Comparison of ENCODE assay signal across 1 cellular context in genomic region chr5:55306641-55307382, GRCh38.
TF ChIP-seq lines count a peak whose summit lies in the region.

No MANE protein-coding gene starts in this region.

TF ChIP-seq in SK-N-SH treated with all-trans-retinoic acid at 6 μM for 48 hours, 23 proteins besides CTCF, POLR2A, EP300 and RAD21 (continued from another document):
- TF ChIP-seq, protein P1, sequence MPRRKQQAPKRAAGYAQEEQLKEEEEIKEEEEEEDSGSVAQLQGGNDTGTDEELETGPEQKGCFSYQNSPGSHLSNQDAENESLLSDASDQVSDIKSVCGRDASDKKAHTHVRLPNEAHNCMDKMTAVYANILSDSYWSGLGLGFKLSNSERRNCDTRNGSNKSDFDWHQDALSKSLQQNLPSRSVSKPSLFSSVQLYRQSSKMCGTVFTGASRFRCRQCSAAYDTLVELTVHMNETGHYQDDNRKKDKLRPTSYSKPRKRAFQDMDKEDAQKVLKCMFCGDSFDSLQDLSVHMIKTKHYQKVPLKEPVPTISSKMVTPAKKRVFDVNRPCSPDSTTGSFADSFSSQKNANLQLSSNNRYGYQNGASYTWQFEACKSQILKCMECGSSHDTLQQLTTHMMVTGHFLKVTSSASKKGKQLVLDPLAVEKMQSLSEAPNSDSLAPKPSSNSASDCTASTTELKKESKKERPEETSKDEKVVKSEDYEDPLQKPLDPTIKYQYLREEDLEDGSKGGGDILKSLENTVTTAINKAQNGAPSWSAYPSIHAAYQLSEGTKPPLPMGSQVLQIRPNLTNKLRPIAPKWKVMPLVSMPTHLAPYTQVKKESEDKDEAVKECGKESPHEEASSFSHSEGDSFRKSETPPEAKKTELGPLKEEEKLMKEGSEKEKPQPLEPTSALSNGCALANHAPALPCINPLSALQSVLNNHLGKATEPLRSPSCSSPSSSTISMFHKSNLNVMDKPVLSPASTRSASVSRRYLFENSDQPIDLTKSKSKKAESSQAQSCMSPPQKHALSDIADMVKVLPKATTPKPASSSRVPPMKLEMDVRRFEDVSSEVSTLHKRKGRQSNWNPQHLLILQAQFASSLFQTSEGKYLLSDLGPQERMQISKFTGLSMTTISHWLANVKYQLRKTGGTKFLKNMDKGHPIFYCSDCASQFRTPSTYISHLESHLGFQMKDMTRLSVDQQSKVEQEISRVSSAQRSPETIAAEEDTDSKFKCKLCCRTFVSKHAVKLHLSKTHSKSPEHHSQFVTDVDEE (CRISPR knock-in tag; IDR thresholded peaks at IDR 0.05): no peak
- TF ChIP-seq GLIS3 (CRISPR knock-in tag; IDR thresholded peaks at IDR 0.05) (no peak), ARNTL (CRISPR knock-in tag; IDR thresholded peaks at IDR 0.05; ENCODE audit: borderline replicate concordance, low read depth) (no peak), ISL1 (CRISPR knock-in tag; IDR thresholded peaks at IDR 0.05) (no peak), SNAI2 (CRISPR knock-in tag; IDR thresholded peaks at IDR 0.05) (no peak), ZNF565 (CRISPR knock-in tag; conservative IDR thresholded peaks at IDR 0.05; ENCODE audit: low read depth) (no peak)
- TF ChIP-seq, protein P2, sequence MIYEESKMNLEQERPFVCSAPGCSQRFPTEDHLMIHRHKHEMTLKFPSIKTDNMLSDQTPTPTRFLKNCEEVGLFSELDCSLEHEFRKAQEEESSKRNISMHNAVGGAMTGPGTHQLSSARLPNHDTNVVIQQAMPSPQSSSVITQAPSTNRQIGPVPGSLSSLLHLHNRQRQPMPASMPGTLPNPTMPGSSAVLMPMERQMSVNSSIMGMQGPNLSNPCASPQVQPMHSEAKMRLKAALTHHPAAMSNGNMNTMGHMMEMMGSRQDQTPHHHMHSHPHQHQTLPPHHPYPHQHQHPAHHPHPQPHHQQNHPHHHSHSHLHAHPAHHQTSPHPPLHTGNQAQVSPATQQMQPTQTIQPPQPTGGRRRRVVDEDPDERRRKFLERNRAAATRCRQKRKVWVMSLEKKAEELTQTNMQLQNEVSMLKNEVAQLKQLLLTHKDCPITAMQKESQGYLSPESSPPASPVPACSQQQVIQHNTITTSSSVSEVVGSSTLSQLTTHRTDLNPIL (CRISPR knock-in tag; IDR thresholded peaks at IDR 0.05; ENCODE audit: low read depth): no peak
- TF ChIP-seq, protein P3, sequence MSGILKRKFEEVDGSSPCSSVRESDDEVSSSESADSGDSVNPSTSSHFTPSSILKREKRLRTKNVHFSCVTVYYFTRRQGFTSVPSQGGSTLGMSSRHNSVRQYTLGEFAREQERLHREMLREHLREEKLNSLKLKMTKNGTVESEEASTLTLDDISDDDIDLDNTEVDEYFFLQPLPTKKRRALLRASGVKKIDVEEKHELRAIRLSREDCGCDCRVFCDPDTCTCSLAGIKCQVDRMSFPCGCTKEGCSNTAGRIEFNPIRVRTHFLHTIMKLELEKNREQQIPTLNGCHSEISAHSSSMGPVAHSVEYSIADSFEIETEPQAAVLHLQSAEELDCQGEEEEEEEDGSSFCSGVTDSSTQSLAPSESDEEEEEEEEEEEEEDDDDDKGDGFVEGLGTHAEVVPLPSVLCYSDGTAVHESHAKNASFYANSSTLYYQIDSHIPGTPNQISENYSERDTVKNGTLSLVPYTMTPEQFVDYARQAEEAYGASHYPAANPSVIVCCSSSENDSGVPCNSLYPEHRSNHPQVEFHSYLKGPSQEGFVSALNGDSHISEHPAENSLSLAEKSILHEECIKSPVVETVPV (CRISPR knock-in tag; IDR thresholded peaks at IDR 0.05): no peak
